In genomic region chr3:110806924-110807323, GRCh38 we compare ENCODE assay signal across 33 cellular contexts.
A peak's percentile ranks its signal among the peaks of the same experiment; 100 is the strongest.
DNase-seq lines count a peak whose midpoint lies in the region; TF ChIP-seq lines count a peak whose summit lies in the region.
"Had no signal": no experiment of that assay in that cellular context is flagged by ENCODE, and none has a peak within 500 bp of the region (broad histone marks: within the 10 kb centered on the region; RNA-seq: fewer than 3 reads in every experiment).

No MANE protein-coding gene starts in this region.

- peak overlapping the region; percentile 22; the same call in 1 of the 2 replicates for H3K4me3 Mint-ChIP-seq in HFFc6
- H3K4me3 Mint-ChIP-seq: effector memory CD8-positive, alpha-beta T cell; H9; immature natural killer cell; naive thymus-derived CD8-positive, alpha-beta T cell; T-helper 1 cell treated with Interleukin-12 subunit alpha and Interleukin-12 subunit beta and Interleukin-4 antibody, amounts not matched to agents 30 μg/mL and 1 μg/mL, for 36 hours had no signal

- in situ Hi-C loops in GM13976 (cut with MboI; ENCODE audit: low sequenced_read_pairs, unreplicated experiment) = no loop called here

- H3K36me3 Mint-ChIP-seq in HFFc6 (ENCODE audit: low read depth) = no peaks in the 10 kb centered on the region
- H3K36me3 Mint-ChIP-seq: activated naive CD4-positive, alpha-beta T cell treated with anti-CD3 and anti-CD28 coated beads, Interleukin-2, amount 50 U/mL, for 72 hours; CD4-positive, alpha-beta memory T cell; immature natural killer cell; naive thymus-derived CD8-positive, alpha-beta T cell had no signal

- H3K27ac Mint-ChIP-seq in HFFc6 = peak overlapping the region; percentile 80
- H3K27ac Mint-ChIP-seq: activated naive CD4-positive, alpha-beta T cell treated with anti-CD3 and anti-CD28 coated beads, Interleukin-2, amount 50 U/mL, for 72 hours; effector memory CD8-positive, alpha-beta T cell; immature natural killer cell; naive thymus-derived CD8-positive, alpha-beta T cell; T-helper 1 cell treated with Interleukin-12 subunit alpha and Interleukin-12 subunit beta and Interleukin-4 antibody, amounts not matched to agents 30 μg/mL and 1 μg/mL, for 36 hours had no signal

- H3K9me3 Mint-ChIP-seq in HFFc6 = no peaks in the 10 kb centered on the region
- H3K9me3 Mint-ChIP-seq: activated naive CD4-positive, alpha-beta T cell treated with anti-CD3 and anti-CD28 coated beads, Interleukin-2, amount 50 U/mL, for 72 hours; effector memory CD8-positive, alpha-beta T cell; H9; naive thymus-derived CD8-positive, alpha-beta T cell; T-helper 1 cell treated with Interleukin-12 subunit alpha and Interleukin-12 subunit beta and Interleukin-4 antibody, amounts not matched to agents 30 μg/mL and 1 μg/mL, for 36 hours had no signal

- peaks cover 54% of the 10 kb centered on the region for H3K4me1 Mint-ChIP-seq in HFFc6 (ENCODE audit: low read depth)
- H3K4me1 Mint-ChIP-seq: CD4-positive, alpha-beta memory T cell; H9; immature natural killer cell; naive thymus-derived CD8-positive, alpha-beta T cell had no signal

- no peaks in the 10 kb centered on the region for H3K27me3 Mint-ChIP-seq in HFFc6 (ENCODE audit: insufficient read depth)

- no peak for TF ChIP-seq CTCF in AG10803 (conservative IDR thresholded peaks at IDR 0.05; ENCODE audit: low read length)
- no peak for TF ChIP-seq CTCF in HFFc6 (IDR thresholded peaks at IDR 0.05)
- TF ChIP-seq CTCF in GM13976 (IDR thresholded peaks at IDR 0.05; ENCODE audit: borderline replicate concordance, control extremely low read depth, extremely low read depth, insufficient read depth, missing control alignments) = no peak

- H3K4me3 ChIP-seq in AG10803 (ENCODE audit: low read length) = no peak overlapping the region
- H3K4me3 ChIP-seq: GM12878, left ventricle myocardium inferior, thyroid gland, vagina had no signal

- DNase-seq in AG10803 (ENCODE audit: low read depth) (peak; percentile 21), HFFc6 (peak; percentile 20), astrocyte of the hippocampus (ENCODE audit: low read depth, low spot score) (peak; percentile 7), foreskin melanocyte (peak; percentile 30), GM13976 (ENCODE audit: low spot score) (no peak), kidney glomerular epithelial cell (lab: John Stamatoyannopoulos, UW) (no peak), nucleus accumbens (lab: John Stamatoyannopoulos, UW) (no peak), occipital lobe (lab: John Stamatoyannopoulos, UW) (no peak)
- DNase-seq: activated CD4-positive, alpha-beta T cell treated with anti-CD3 and anti-CD28 coated beads, Interleukin-2, amount 50 U/mL, for 1 hour; activated CD4-positive, CD25-positive, alpha-beta regulatory T cell; activated effector memory CD4-positive, alpha-beta T cell treated with Interleukin-2 at 50 U/mL for 16 hours; activated T-cell treated with anti-CD3 and anti-CD28 coated beads, Interleukin-2, amount 50 U/mL, for 1 hour; anterior cingulate cortex; CD4-positive, alpha-beta memory T cell; cortex of kidney; effector memory CD8-positive, alpha-beta T cell; erythroblast; H9; hypothalamus; immature natural killer cell; left ventricle myocardium inferior; midbrain; naive thymus-derived CD8-positive, alpha-beta T cell; NCI-H1092 treated with DMSO at 0.1 percent for 48 hours; NCI-H187 treated with DMSO at 0.1 percent for 48 hours; NCI-H2171; SK-N-SH; stimulated activated CD4-positive, alpha-beta T cell treated with anti-CD3 and anti-CD28 coated beads, Interleukin-4, amount 100 ng/mL, for 24 hours; thyroid gland had no signal

Comparison
In these comparisons a context has a peak if more than half of its experiments do, and no peak if none do; other contexts are left out.
1. DNase-seq: peak in AG10803 (single experiment), HFFc6 (single experiment), astrocyte of the hippocampus (single experiment) and foreskin melanocyte (single experiment); none in GM13976 (single experiment), kidney glomerular epithelial cell (single experiment), nucleus accumbens (0 of 56) and occipital lobe (single experiment).